ENCODE assay signal across 1 cellular context in the genomic region with DNA sequence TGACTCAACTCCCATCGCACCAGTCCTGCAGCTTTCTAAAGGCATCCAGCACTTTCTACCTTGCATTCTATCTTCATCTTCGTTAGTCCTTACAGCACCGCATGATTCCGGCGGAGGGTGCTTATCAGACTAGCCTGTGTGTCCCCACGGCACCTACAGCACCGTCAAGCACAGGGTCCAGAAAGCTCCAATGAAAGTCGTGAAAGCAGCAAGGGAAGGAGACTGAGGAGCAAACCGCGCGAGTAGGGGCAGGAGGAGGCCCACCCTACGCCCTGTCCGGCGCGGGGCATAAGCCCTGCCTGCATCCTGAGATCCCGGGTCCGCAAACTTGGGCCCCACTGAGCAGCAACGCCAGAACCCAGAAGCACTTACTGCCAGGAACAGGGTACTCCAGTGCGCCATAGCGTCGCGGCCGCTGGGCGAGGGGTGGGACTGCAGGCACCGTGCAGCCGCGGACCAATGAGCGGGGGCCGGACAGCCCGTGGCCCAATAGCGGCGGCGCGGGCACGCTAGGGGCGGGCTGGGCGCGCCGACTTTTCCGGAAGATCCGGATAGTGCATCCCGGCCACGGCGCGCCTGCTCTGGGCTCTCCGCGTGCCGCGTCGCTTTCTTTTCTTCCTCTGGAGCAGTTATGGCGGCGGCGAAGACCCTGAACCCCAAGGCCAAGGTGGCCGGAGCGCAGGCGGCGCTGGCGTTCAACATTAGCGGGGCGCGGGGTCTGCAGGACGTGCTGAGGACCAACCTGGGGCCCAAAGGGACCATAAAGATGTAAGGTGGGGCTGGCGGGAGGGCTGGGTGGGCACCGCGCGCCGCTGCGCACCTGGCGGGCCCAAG.
TF ChIP-seq lines count a peak whose summit lies in the region.

No MANE protein-coding gene starts in this region.

TF ChIP-seq in IMR-90, 13 proteins besides CTCF, POLR2A, EP300 and RAD21 (continued from another document):
- no peak for TF ChIP-seq BHLHE40 (IDR thresholded peaks at IDR 0.05; ENCODE audit: low read depth, low read length)
- no peak for TF ChIP-seq CEBPB (IDR thresholded peaks at IDR 0.05; ENCODE audit: low read depth, low read length)
